In the genomic region with DNA sequence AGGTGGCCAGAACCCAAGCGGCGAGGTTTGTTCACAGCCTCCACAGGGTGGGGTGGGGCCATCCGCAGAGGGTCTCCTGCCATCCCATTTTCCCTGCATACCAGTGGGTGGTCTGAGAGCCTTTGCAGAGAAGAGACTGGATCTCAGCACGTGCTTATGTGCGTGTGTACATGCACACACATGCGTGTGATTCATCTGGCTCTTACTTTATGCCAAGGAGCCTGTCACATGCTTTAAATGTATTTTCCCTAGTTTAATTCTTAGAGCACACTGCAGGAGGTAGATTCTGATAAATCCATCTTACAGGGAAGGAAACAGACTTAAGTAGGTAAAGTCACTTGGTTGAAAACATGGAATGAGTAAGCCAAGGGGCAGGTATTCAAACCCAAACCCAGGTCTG, we compare ENCODE assay signal across 1 cellular context.
TF ChIP-seq lines count a peak whose summit lies in the region.

No MANE protein-coding gene starts in this region.

TF ChIP-seq in IMR-90, 13 proteins besides CTCF, POLR2A, EP300 and RAD21:
- TF ChIP-seq FOS (IDR thresholded peaks at IDR 0.05; ENCODE audit: low read depth, low read length), result no peak
- TF ChIP-seq MXI1 (IDR thresholded peaks at IDR 0.05; ENCODE audit: borderline replicate concordance, low read depth, low read length), result no peak
- no peak for TF ChIP-seq BHLHE40 (IDR thresholded peaks at IDR 0.05; ENCODE audit: low read depth, low read length)
- TF ChIP-seq MAZ (IDR thresholded peaks at IDR 0.05; ENCODE audit: borderline replicate concordance, low read depth, low read length), result no peak
- no peak for TF ChIP-seq MAFK (IDR thresholded peaks at IDR 0.05; ENCODE audit: low read depth, low read length)
- TF ChIP-seq SMC3 (IDR thresholded peaks at IDR 0.05; ENCODE audit: low read depth, low read length), result no peak
- TF ChIP-seq CEBPB (IDR thresholded peaks at IDR 0.05; ENCODE audit: low read depth, low read length), result no peak
- TF ChIP-seq, protein P1, sequence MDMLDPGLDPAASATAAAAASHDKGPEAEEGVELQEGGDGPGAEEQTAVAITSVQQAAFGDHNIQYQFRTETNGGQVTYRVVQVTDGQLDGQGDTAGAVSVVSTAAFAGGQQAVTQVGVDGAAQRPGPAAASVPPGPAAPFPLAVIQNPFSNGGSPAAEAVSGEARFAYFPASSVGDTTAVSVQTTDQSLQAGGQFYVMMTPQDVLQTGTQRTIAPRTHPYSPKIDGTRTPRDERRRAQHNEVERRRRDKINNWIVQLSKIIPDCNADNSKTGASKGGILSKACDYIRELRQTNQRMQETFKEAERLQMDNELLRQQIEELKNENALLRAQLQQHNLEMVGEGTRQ (IDR thresholded peaks at IDR 0.05; ENCODE audit: low read depth, low read length), result no peak
- TF ChIP-seq CHD1 (IDR thresholded peaks at IDR 0.05; ENCODE audit: low read depth, low read length), result no peak
- TF ChIP-seq, protein P2, sequence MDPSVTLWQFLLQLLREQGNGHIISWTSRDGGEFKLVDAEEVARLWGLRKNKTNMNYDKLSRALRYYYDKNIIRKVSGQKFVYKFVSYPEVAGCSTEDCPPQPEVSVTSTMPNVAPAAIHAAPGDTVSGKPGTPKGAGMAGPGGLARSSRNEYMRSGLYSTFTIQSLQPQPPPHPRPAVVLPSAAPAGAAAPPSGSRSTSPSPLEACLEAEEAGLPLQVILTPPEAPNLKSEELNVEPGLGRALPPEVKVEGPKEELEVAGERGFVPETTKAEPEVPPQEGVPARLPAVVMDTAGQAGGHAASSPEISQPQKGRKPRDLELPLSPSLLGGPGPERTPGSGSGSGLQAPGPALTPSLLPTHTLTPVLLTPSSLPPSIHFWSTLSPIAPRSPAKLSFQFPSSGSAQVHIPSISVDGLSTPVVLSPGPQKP (IDR thresholded peaks at IDR 0.05; ENCODE audit: borderline replicate concordance, low read depth, low read length), result no peak
- TF ChIP-seq RFX5 (IDR thresholded peaks at IDR 0.05; ENCODE audit: low read depth, low read length), result no peak
- no peak for TF ChIP-seq RCOR1 (IDR thresholded peaks at IDR 0.05; ENCODE audit: insufficient replicate concordance, low read length)
- no peak for TF ChIP-seq NFE2L2 (IDR thresholded peaks at IDR 0.05; ENCODE audit: low read depth, low read length)
